In the genomic region with DNA sequence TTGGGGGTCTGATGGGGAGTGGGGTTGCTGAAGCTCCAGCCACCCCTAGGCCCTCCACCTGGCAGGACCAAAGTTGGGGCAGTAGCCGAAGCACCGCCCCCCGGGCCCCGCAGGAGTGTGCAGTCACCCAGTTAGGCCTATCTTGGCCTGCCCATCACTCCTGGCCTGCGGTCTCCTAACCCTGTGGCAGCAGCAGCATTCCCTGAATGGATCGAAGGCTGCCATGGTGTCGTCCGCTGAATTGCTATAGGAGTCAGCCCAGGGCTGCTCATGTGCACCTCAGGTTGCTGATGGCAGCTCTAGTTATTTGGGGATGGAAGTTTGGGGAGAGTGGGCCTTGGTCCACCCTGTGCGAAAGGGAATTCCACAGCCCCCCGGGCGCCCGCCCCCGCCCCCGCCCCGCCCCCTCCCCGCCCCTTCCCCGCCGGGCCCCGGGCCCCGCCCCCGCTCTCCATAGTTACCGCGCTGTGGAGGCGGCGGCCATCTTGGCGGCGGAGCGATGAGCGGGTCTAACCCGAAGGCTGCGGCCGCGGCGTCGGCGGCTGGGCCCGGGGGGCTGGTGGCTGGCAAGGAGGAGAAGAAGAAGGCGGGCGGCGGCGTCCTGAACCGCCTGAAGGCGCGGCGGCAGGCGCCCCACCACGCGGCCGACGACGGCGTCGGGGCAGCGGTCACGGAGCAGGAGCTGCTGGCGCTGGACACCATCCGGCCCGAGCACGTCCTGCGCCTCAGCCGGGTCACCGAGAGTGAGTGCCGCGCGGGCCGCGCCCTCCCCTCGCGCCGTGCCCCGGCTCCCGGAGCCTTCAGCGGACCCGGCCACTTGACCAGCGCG, we compare ENCODE assay signal across 9 cellular contexts. TPM values are rescaled to one million over a fixed set of nuclear protein-coding genes. Genes with fewer than 3 reads are reported as not detected.
A peak's percentile ranks its signal among the peaks of the same experiment; 100 is the strongest.
DNase-seq lines count a peak whose midpoint lies in the region; ATAC-seq, FAIRE-seq and TF ChIP-seq lines count a peak whose summit lies in the region.
"Had no signal": no experiment of that assay in that cellular context is flagged by ENCODE, and none has a peak within 500 bp of the region (broad histone marks: within the 10 kb centered on the region; RNA-seq: fewer than 3 reads in every experiment).

A gene (plus strand): TSS at position 483 of the 829 bp plus-strand sequence. CDS start 17 bp downstream, at position 500.

- in situ Hi-C loops in IMR-90 (cut with MboI; ENCODE audit: low sequenced_read_pairs): loop anchor here (5.0 kb wide), 1 partner anchor 128 kb away; a partner anchor contains a TSS

- H3K27me3 ChIP-seq in CD8-positive, alpha-beta T cell (ENCODE audit: insufficient read depth, low read length): no peaks in the 10 kb centered on the region
- H3K27me3 ChIP-seq in IMR-90 (ENCODE audit: control insufficient read depth, insufficient read depth, low read length) (no peaks in the 10 kb centered on the region), SU-DHL-6 (ENCODE audit: low read length) (no peaks in the 10 kb centered on the region), cardiac muscle cell (no peaks in the 10 kb centered on the region), pancreas (no peaks in the 10 kb centered on the region), thyroid gland (no peaks in the 10 kb centered on the region)

- H3K36me3 Mint-ChIP-seq in CD8-positive, alpha-beta T cell: peaks cover 13% of the 10 kb centered on the region
- H3K36me3 Mint-ChIP-seq in activated naive CD8-positive, alpha-beta T cell: no peaks in the 10 kb centered on the region

- H3K4me3 ChIP-seq in CD8-positive, alpha-beta T cell (ENCODE audit: low read depth, low read length): peak within 1 kb of the TSS; percentile 64
- peak within 1 kb of the TSS; percentile 93 for H3K4me3 ChIP-seq in IMR-90 (ENCODE audit: insufficient read depth, low read depth, low read length)
- peak within 1 kb of the TSS; percentile 66 for H3K4me3 ChIP-seq in SU-DHL-6 (ENCODE audit: insufficient read depth, low read length, poor library complexity, severe bottlenecking)
- peak within 1 kb of the TSS; percentile 93 for H3K4me3 ChIP-seq in cardiac muscle cell
- peak within 1 kb of the TSS; percentile 85 to 97 (median 96) for H3K4me3 ChIP-seq in pancreas
- H3K4me3 ChIP-seq in thyroid gland (replicated peaks in 1 of 3): peak within 1 kb of the TSS; percentile 33 to 87 (median 85)

- peak within 1 kb of the TSS; percentile 24; the same call in 1 of the 2 replicates for H2BK120ac ChIP-seq in IMR-90 (ENCODE audit: low read depth, low read length)

- ATAC-seq in CD8-positive, alpha-beta T cell: peak; percentile 88
- ATAC-seq in IMR-90 (ENCODE audit: low read depth) (peak; percentile 93), pancreas (peak; percentile 88 to 93 (median 92))

- peak; percentile 38 to 83 (median 74) for DNase-seq in CD8-positive, alpha-beta T cell
- DNase-seq in GM20000 (ENCODE audit: low spot score) (peak; percentile 92), IMR-90 (peak; percentile 33), cardiac muscle cell (ENCODE audit: low read depth in 1 of 2, low spot score in 1 of 2) (peak; percentile 61 to 82), pancreas (peak; percentile 54 to 91 (median 72)), thyroid gland (peak; percentile 71 to 72)

- H3K4me1 Mint-ChIP-seq in CD8-positive, alpha-beta T cell (ENCODE audit: low read depth): peaks cover 37% of the 10 kb centered on the region
- H3K4me1 Mint-ChIP-seq in activated naive CD8-positive, alpha-beta T cell (ENCODE audit: low read depth): peaks cover 33% of the 10 kb centered on the region

- peak within 1 kb of the TSS; percentile 40 for H3K27ac ChIP-seq in CD8-positive, alpha-beta T cell (ENCODE audit: low read depth, low read length)
- H3K27ac ChIP-seq in IMR-90 (ENCODE audit: insufficient read depth, low read length) (peak within 1 kb of the TSS; percentile 83), SU-DHL-6 (ENCODE audit: low read depth, low read length) (peak within 1 kb of the TSS; percentile 16; the same call in 1 of the 2 replicates), cardiac muscle cell (peak within 1 kb of the TSS; percentile 78), pancreas (peak within 1 kb of the TSS; percentile 42 to 84 (median 72)), thyroid gland (peak within 1 kb of the TSS; percentile 91 to 97 (median 94))

- H2BK20ac ChIP-seq in IMR-90 (ENCODE audit: low read depth, low read length): no peak within 1 kb of the TSS

- peak within 1 kb of the TSS; percentile 99 for H2AFZ ChIP-seq in IMR-90 (replicated peaks; ENCODE audit: low read length, poor library complexity)
- H2AFZ ChIP-seq in SU-DHL-6 (ENCODE audit: low read depth, low read length, severe bottlenecking): peak within 1 kb of the TSS; percentile 85

- peaks cover 20 to 34% of the 10 kb centered on the region in 2 experiments for H3K79me1 ChIP-seq in IMR-90 (ENCODE audit: low read depth in 1 of 2, low read length in 2 of 2)

- peak within 1 kb of the TSS in 1 of 2 experiments; percentile 97; a peak in 3 of 4 replicates for H4K8ac ChIP-seq in IMR-90 (ENCODE audit: low read depth in 2 of 2, low read length in 2 of 2)

- no peaks in the 10 kb centered on the region for H3K9me2 ChIP-seq in SU-DHL-6 (replicated peaks; ENCODE audit: insufficient read depth, low read length)

- dilution Hi-C loops in IMR-90 (cut with HindIII; ENCODE audit: low sequenced_read_pairs, unreplicated experiment): no loop called here

- no peaks in the 10 kb centered on the region for H3K79me2 ChIP-seq in SU-DHL-6 (ENCODE audit: insufficient read depth, low read length)

- TF ChIP-seq CTCF in CD8-positive, alpha-beta T cell (IDR thresholded peaks at IDR 0.05): no peak
- no peak for TF ChIP-seq CTCF in GM20000 (IDR thresholded peaks at IDR 0.05; ENCODE audit: extremely low read depth, missing control alignments)
- no peak for TF ChIP-seq CTCF in IMR-90 (conservative IDR thresholded peaks at IDR 0.05; ENCODE audit: low read depth, low read length)
- no peak for TF ChIP-seq CTCF in SU-DHL-6 (IDR thresholded peaks at IDR 0.05; ENCODE audit: insufficient read depth, low read length, poor library complexity, severe bottlenecking)
- no peak for TF ChIP-seq CTCF in cardiac muscle cell (IDR thresholded peaks at IDR 0.05; ENCODE audit: low read depth, low read length)
- no peak for TF ChIP-seq CTCF in pancreas (IDR thresholded peaks at IDR 0.05)
- TF ChIP-seq CTCF in thyroid gland (IDR thresholded peaks at IDR 0.05): no peak

- peak within 1 kb of the TSS; percentile 79 for H2BK5ac ChIP-seq in IMR-90 (ENCODE audit: low read depth, low read length, poor library complexity, severe bottlenecking)

- H3K4me2 ChIP-seq in IMR-90 (ENCODE audit: low read depth, low read length) (peak within 1 kb of the TSS; percentile 95), SU-DHL-6 (ENCODE audit: low read depth, low read length, poor library complexity, severe bottlenecking) (peak within 1 kb of the TSS; percentile 73)

- H3K14ac ChIP-seq in IMR-90 (replicated peaks; ENCODE audit: low read depth, low read length): peak within 1 kb of the TSS; percentile 80

- H3K23ac ChIP-seq in IMR-90 (ENCODE audit: low read depth, low read length): peak within 1 kb of the TSS; percentile 99

- peak within 1 kb of the TSS; percentile 3; the same call in 1 of the 2 replicates for H4K5ac ChIP-seq in IMR-90 (ENCODE audit: low read depth, low read length)

- no peak within 1 kb of the TSS for H3K18ac ChIP-seq in IMR-90 (ENCODE audit: low read depth, low read length)

- peak within 1 kb of the TSS; percentile 67 for H3K4ac ChIP-seq in IMR-90 (ENCODE audit: low read depth, low read length)

- H3K9me1 ChIP-seq in IMR-90 (ENCODE audit: insufficient read depth, low read length): peaks cover 8% of the 10 kb centered on the region

- H2AK5ac ChIP-seq in IMR-90 (ENCODE audit: low read depth, low read length): peak within 1 kb of the TSS; percentile 59

- H3K36me3 ChIP-seq in CD8-positive, alpha-beta T cell (ENCODE audit: insufficient read depth, low read length): no peaks in the 10 kb centered on the region
- H3K36me3 ChIP-seq in IMR-90 (ENCODE audit: control insufficient read depth, insufficient read depth, low read length) (peaks cover 10% of the 10 kb centered on the region), SU-DHL-6 (ENCODE audit: low read length) (no peaks in the 10 kb centered on the region), cardiac muscle cell (peaks cover 8% of the 10 kb centered on the region), pancreas (peaks cover 0 to 8% (median 6%) of the 10 kb centered on the region in 3 donors), thyroid gland (peaks cover 10 to 11% of the 10 kb centered on the region in 2 donors)

- H3K56ac ChIP-seq in IMR-90 (ENCODE audit: extremely low read depth, insufficient read depth, low read length): peak within 1 kb of the TSS; percentile 57

- POLR2A ChIA-PET in CD8-positive, alpha-beta T cell (lab: Charles Lee): interaction anchor here (0.5 to 1.7 kb wide), 2 partner anchors 23 to 158 kb away, joined by 3 to 9 read pairs; a partner anchor contains a TSS
- POLR2A ChIA-PET in IMR-90 (lab: Charles Lee; ENCODE audit: unreplicated experiment): interaction anchor here (0.6 kb wide), 2 partner anchors 53 to 60 kb away, joined by 4 to 11 read pairs; no protein-coding TSS in a partner anchor

- peak; percentile 39; the same call in 1 of the 2 replicates for TF ChIP-seq POLR2A in IMR-90 (IDR thresholded peaks at IDR 0.05; ENCODE audit: low read depth, low read length)
- peak in 1 of 2 donors; percentile 71 for TF ChIP-seq POLR2A in thyroid gland (IDR thresholded peaks at IDR 0.05)

- peaks cover 22% of the 10 kb centered on the region for H3K4me1 ChIP-seq in CD8-positive, alpha-beta T cell (ENCODE audit: insufficient read depth, low read length)
- H3K4me1 ChIP-seq in IMR-90 (ENCODE audit: control insufficient read depth, insufficient read depth, low read length): peaks cover 3% of the 10 kb centered on the region
- peaks cover 16% of the 10 kb centered on the region for H3K4me1 ChIP-seq in cardiac muscle cell (ENCODE audit: low read depth)
- peaks cover 0 to 3% (median 0%) of the 10 kb centered on the region in 3 donors for H3K4me1 ChIP-seq in pancreas
- peaks cover 24 to 34% of the 10 kb centered on the region in 2 donors for H3K4me1 ChIP-seq in thyroid gland

- H4K20me1 ChIP-seq in IMR-90 (ENCODE audit: insufficient read depth, low read length): peaks cover 5% of the 10 kb centered on the region; the same call in 1 of the 2 replicates
- no peaks in the 10 kb centered on the region for H4K20me1 ChIP-seq in SU-DHL-6 (ENCODE audit: low read depth, low read length)

- no TSS peak for BruUV-seq in IMR-90 (replicated peaks; lab: Mats Ljungman, UMichigan)

- no peaks in the 10 kb centered on the region for H3K27me3 Mint-ChIP-seq in CD8-positive, alpha-beta T cell (ENCODE audit: low read depth)
- H3K27me3 Mint-ChIP-seq in activated naive CD8-positive, alpha-beta T cell: no peaks in the 10 kb centered on the region

- no peak for TF ChIP-seq RAD21 in IMR-90 (IDR thresholded peaks at IDR 0.05; ENCODE audit: low read length)

- peak within 1 kb of the TSS; percentile 89 for H3K27ac Mint-ChIP-seq in CD8-positive, alpha-beta T cell
- H3K27ac Mint-ChIP-seq in activated naive CD8-positive, alpha-beta T cell: peak within 1 kb of the TSS; percentile 88

- peak within 1 kb of the TSS; percentile 93 for H3K4me3 Mint-ChIP-seq in CD8-positive, alpha-beta T cell
- H3K4me3 Mint-ChIP-seq in activated naive CD8-positive, alpha-beta T cell: peak within 1 kb of the TSS; percentile 92

- intact Hi-C loops in CD8-positive, alpha-beta T cell (cut with DNase I, micrococcal nuclease): loop anchor here (1.0 to 10.0 kb wide), 11 partner anchors 15 to 1177 kb away; a partner anchor contains a TSS
- intact Hi-C loops in IMR-90 (cut with micrococcal nuclease) (loop anchor here (1.0 to 5.0 kb wide), 4 partner anchors 21 to 383 kb away; a partner anchor contains a TSS), pancreas (cut with DNase I) (loop anchor here in 2 of 3 donors (5.0 to 10.0 kb wide), 3 partner anchors 63 to 128 kb away; a partner anchor contains a TSS), thyroid gland (cut with DNase I) (loop anchor here (2.0 kb wide), 2 partner anchors 23 to 61 kb away; a partner anchor contains a TSS)

- no peaks in the 10 kb centered on the region for H3K9me3 ChIP-seq in CD8-positive, alpha-beta T cell (ENCODE audit: low read length)
- H3K9me3 ChIP-seq in IMR-90 (ENCODE audit: control insufficient read depth, insufficient read depth, low read length): no peaks in the 10 kb centered on the region
- H3K9me3 ChIP-seq in SU-DHL-6 (ENCODE audit: insufficient read depth, low read length): no peaks in the 10 kb centered on the region
- no peaks in the 10 kb centered on the region for H3K9me3 ChIP-seq in cardiac muscle cell (ENCODE audit: low read depth)
- no peaks in the 10 kb centered on the region for H3K9me3 ChIP-seq in pancreas
- H3K9me3 ChIP-seq in thyroid gland: no peaks in the 10 kb centered on the region

- 9% methylated on average over 7 of the region's 76 CpGs; no CpG with 5 or more reads in 1 of the 2 experiments for WGBS in IMR-90 (ENCODE audit: extremely low coverage in 2 of 2, insufficient read length in 1 of 2), 2 experiments
- WGBS in pancreas, 2 donors: 1% methylated on average over 50 to 75 of the region's 76 CpGs
- WGBS in thyroid gland, 2 donors: 0 to 3% methylated on average over 5 to 16 of the region's 76 CpGs

- peak within 1 kb of the TSS; percentile 77 for H3K9ac ChIP-seq in IMR-90 (ENCODE audit: low read depth, low read length)
- H3K9ac ChIP-seq in SU-DHL-6 (ENCODE audit: low read length): peak within 1 kb of the TSS; percentile 87

- H3K9me3 Mint-ChIP-seq in CD8-positive, alpha-beta T cell: no peaks in the 10 kb centered on the region
- H3K9me3 Mint-ChIP-seq in activated naive CD8-positive, alpha-beta T cell (ENCODE audit: low read depth): no peaks in the 10 kb centered on the region

- H2AK9ac ChIP-seq in IMR-90 (replicated peaks; ENCODE audit: low read depth, low read length, poor library complexity): peak within 1 kb of the TSS; percentile 96

- no peak for FAIRE-seq in pancreas (lab: Jason Lieb, UNC)
- FAIRE-seq: islet of Langerhans had no signal

- CTCF ChIA-PET in CD8-positive, alpha-beta T cell (lab: Charles Lee): interaction anchor here (1.1 to 4.4 kb wide), 4 partner anchors 10 to 262 kb away, joined by 3 to 62 read pairs (median 10); no protein-coding TSS in a partner anchor
- CTCF ChIA-PET in IMR-90 (lab: Yijun Ruan, JAX): interaction anchor here (1.4 to 2.4 kb wide), 2 partner anchors 61 to 63 kb away, joined by 4 to 10 read pairs; no protein-coding TSS in a partner anchor

- H4K91ac ChIP-seq in IMR-90 (ENCODE audit: insufficient read depth, low read depth, low read length): peak within 1 kb of the TSS; percentile 70; the same call in 1 of the 2 replicates

- H3F3A ChIP-seq in SU-DHL-6 (ENCODE audit: insufficient read depth): peaks cover 16% of the 10 kb centered on the region; the same call in 1 of the 2 replicates

- H2BK15ac ChIP-seq in IMR-90 (ENCODE audit: low read depth, low read length): no peak within 1 kb of the TSS

RNA-seq across cellular contexts. Expression of the gene that starts here (rescaled TPM):
- total RNA-seq in CD8-positive, alpha-beta T cell: 1 to 10 TPM; 8.1 to 8.4 TPM
- total RNA-seq in IMR-90 (2012; rRNA removed) (8.4 and 10.3 TPM in 2 replicates), cardiac muscle cell (22.0 and 28.2 TPM in 2 replicates), pancreas (10 to 100 TPM; 11.8 to 18.9 (median 15.3) TPM), thyroid gland (10 to 100 TPM; 44.1 to 65.3 (median 61.6) TPM)
- polyA plus RNA-seq in IMR-90 (2012; rRNA removed) (17.8 and 21.6 TPM in 2 replicates), cardiac muscle cell (14.1 and 14.7 TPM in 2 replicates), pancreas (10 to 100 TPM in 1 of 2 donors, 1 to 10 TPM in 1; 6.6 to 14.4 TPM)
- polyA plus RNA-seq in IMR-90 (2012; cell fraction: cytosol; rRNA removed): 11.0 and 15.5 TPM in 2 replicates
- 12.2 and 19.9 TPM in 2 replicates for polyA plus RNA-seq in IMR-90 (2012; cell fraction: nucleus; rRNA removed; ENCODE audit: low replicate concordance)

Comparison
In these comparisons a context has a peak if more than half of its experiments do, and no peak if none do; other contexts are left out.
1. Peak in every context shown above with its lines: DNase-seq, ATAC-seq, H3K4me3 ChIP-seq and H3K27ac ChIP-seq.
2. DNase-seq: peak in every context shown above with its lines; median percentile 92 in GM20000; 74 in CD8-positive, alpha-beta T cell; 72 in pancreas; 72 in cardiac muscle cell; 72 in thyroid gland; 33 in IMR-90.
3. H3K27ac ChIP-seq: peak in every context shown above with its lines; median percentile 94 in thyroid gland; 83 in IMR-90; 78 in cardiac muscle cell; 72 in pancreas; 40 in CD8-positive, alpha-beta T cell; 16 in SU-DHL-6.